In genomic region chr13:60402022-60402421, GRCh38 we compare ENCODE assay signal across 2 cellular contexts.
TF ChIP-seq lines count a peak whose summit lies in the region.

No MANE protein-coding gene starts in this region.

TF ChIP-seq in GM12878, 131 proteins besides CTCF, POLR2A, EP300 and RAD21 (continues in another document):
- TF ChIP-seq MYB (IDR thresholded peaks at IDR 0.05; ENCODE audit: borderline replicate concordance, low read depth, low read length), result no peak
- TF ChIP-seq SIN3A (IDR thresholded peaks at IDR 0.05; ENCODE audit: low read depth, low read length), result no peak
- TF ChIP-seq ZNF687 (IDR thresholded peaks at IDR 0.05), result no peak
- no peak for TF ChIP-seq RUNX3 (IDR thresholded peaks at IDR 0.05; ENCODE audit: low read length)
- no peak for TF ChIP-seq USF1 (IDR thresholded peaks at IDR 0.05; ENCODE audit: borderline replicate concordance, extremely low read length, insufficient read depth, low read depth, low read length)
- TF ChIP-seq TCF7 (IDR thresholded peaks at IDR 0.05; ENCODE audit: borderline replicate concordance), result no peak
- no peak for TF ChIP-seq POLR2AphosphoS5 (IDR thresholded peaks at IDR 0.05; ENCODE audit: low read length)
- no peak for TF ChIP-seq HCFC1 (IDR thresholded peaks at IDR 0.05; ENCODE audit: low read length)
- no peak for TF ChIP-seq NKRF (conservative IDR thresholded peaks at IDR 0.05)
- TF ChIP-seq GABPA (IDR thresholded peaks at IDR 0.05; ENCODE audit: low read depth), result no peak
- no peak for TF ChIP-seq ZNF24 (IDR thresholded peaks at IDR 0.05)
- no peak for TF ChIP-seq CHD2 (IDR thresholded peaks at IDR 0.05; ENCODE audit: borderline replicate concordance, low read depth, low read length)
- TF ChIP-seq CUX1 (IDR thresholded peaks at IDR 0.05; ENCODE audit: insufficient replicate concordance, low read depth, low read length), result no peak
- TF ChIP-seq SUZ12 (IDR thresholded peaks at IDR 0.05; ENCODE audit: unreplicated experiment), result no peak
- no peak for TF ChIP-seq LARP7 (IDR thresholded peaks at IDR 0.05)
- TF ChIP-seq IKZF1 (conservative IDR thresholded peaks at IDR 0.05), result no peak

TF ChIP-seq in HEK293T, 16 proteins besides CTCF, POLR2A, EP300 and RAD21 (continued from another document):
- no peak for TF ChIP-seq ARNT (IDR thresholded peaks at IDR 0.05)
- no peak for TF ChIP-seq BHLHE40 (IDR thresholded peaks at IDR 0.05; ENCODE audit: borderline replicate concordance)
- TF ChIP-seq FOXA1 (IDR thresholded peaks at IDR 0.05), result no peak
- TF ChIP-seq TARDBP (IDR thresholded peaks at IDR 0.05), result no peak
- no peak for TF ChIP-seq FOXM1 (IDR thresholded peaks at IDR 0.05; ENCODE audit: borderline replicate concordance)
- TF ChIP-seq NFRKB (IDR thresholded peaks at IDR 0.05), result no peak
- no peak for TF ChIP-seq ELF4 (IDR thresholded peaks at IDR 0.05)
- TF ChIP-seq HDGF (IDR thresholded peaks at IDR 0.05; ENCODE audit: borderline replicate concordance), result no peak
- TF ChIP-seq PKNOX1 (IDR thresholded peaks at IDR 0.05), result no peak
- no peak for TF ChIP-seq SP1 (IDR thresholded peaks at IDR 0.05)
- TF ChIP-seq ZNF384 (IDR thresholded peaks at IDR 0.05), result no peak
- no peak for TF ChIP-seq FOXK2 (IDR thresholded peaks at IDR 0.05)
- TF ChIP-seq LEF1 (IDR thresholded peaks at IDR 0.05; ENCODE audit: borderline replicate concordance), result no peak
